In the genomic region with DNA sequence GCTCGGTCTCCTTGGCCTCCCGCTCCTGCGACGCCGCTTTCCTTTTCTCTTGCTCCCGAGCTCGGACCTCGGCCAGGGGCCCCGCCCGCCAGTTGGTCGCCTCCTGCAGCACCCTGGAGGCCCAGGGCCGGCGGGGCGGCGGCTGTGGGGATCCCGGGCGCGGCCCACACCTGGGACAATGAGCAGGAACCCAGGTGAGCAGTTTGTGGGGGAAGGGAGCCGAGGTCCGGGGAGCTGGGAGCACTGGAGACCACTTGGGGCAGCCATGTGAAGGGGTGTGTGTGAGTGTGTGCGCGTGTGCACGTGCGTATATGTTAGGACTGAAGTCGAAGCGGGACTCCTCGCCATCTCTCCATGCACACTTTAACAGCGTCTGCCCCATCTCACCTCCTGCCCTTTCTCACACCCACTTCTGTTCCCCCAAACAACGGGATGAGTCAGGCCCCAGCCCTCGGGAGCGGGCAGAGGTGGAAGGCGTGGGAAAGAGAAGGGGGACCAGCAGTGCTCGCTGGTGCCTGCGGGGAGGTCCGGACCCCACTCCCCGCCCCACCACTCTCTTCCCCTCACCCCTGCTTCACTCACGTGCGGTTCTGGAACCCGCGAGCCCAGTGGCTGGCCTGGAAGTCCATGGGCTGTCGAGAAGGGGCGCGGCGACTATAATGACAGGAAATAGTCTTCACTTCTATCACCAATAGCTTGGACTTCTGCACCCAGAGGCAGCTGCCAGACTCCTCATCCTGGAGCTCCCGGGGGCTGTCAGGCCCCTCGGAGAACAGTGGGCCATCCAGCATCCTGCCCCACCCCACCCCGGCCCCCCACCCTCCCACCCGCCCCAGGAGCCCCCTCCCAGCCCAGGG, we compare ENCODE assay signal across 1 cellular context.
TF ChIP-seq lines count a peak whose summit lies in the region.

No MANE protein-coding gene starts in this region.

TF ChIP-seq in endothelial cell of umbilical vein, 7 proteins besides CTCF, POLR2A, EP300 and RAD21:
- TF ChIP-seq, protein P1, sequence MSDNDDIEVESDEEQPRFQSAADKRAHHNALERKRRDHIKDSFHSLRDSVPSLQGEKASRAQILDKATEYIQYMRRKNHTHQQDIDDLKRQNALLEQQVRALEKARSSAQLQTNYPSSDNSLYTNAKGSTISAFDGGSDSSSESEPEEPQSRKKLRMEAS (IDR thresholded peaks at IDR 0.05; ENCODE audit: insufficient read depth, insufficient read length) = peak; percentile 59
- TF ChIP-seq GATA2 (IDR thresholded peaks at IDR 0.05; ENCODE audit: insufficient read depth, insufficient read length, low read depth, low read length) (no peak), FOS (IDR thresholded peaks at IDR 0.05; ENCODE audit: borderline replicate concordance, insufficient read depth, low read length) (no peak), MYC (IDR thresholded peaks at IDR 0.05; ENCODE audit: low read depth, low read length) (peak; percentile 35)
